ENCODE assay signal across 8 cellular contexts in genomic region chr16:85610446-85611204, GRCh38. TPM values are rescaled to one million over a fixed set of nuclear protein-coding genes. Genes with fewer than 3 reads are reported as not detected.
DNase-seq lines count a peak whose midpoint lies in the region; ATAC-seq and TF ChIP-seq lines count a peak whose summit lies in the region.

No MANE protein-coding gene starts in this region.

- intact Hi-C loops in head of caudate nucleus (cut with DNase I) = loop anchor here (1.0 to 10.0 kb wide), 2 partner anchors 186 to 335 kb away; no protein-coding TSS in a partner anchor
- intact Hi-C loops in testis (cut with DNase I; ENCODE audit: low total_unique reads) = no loop called here

- no peaks in the 10 kb centered on the region for H3K36me3 Mint-ChIP-seq in activated naive CD4-positive, alpha-beta T cell treated with anti-CD3 and anti-CD28 coated beads, Interleukin-2, amount 50 U/mL, for 24 hours
- H3K36me3 Mint-ChIP-seq in osteocyte (ENCODE audit: unreplicated experiment) = no peaks in the 10 kb centered on the region

- 5 to 9% methylated on average over 21 to 38 of the region's 40 CpGs for WGBS in testis, 2 donors

- ATAC-seq in GM21786 (IDR thresholded peaks at IDR 0.05; ENCODE audit: unreplicated experiment) = peak; percentile 37

- no peaks in the 10 kb centered on the region for H3K9me3 ChIP-seq in testis

- H3K27ac Mint-ChIP-seq in activated naive CD4-positive, alpha-beta T cell treated with anti-CD3 and anti-CD28 coated beads, Interleukin-2, amount 50 U/mL, for 24 hours = no peak overlapping the region
- H3K27ac Mint-ChIP-seq in osteocyte (ENCODE audit: unreplicated experiment) = peak overlapping the region; percentile 82

- H3K27me3 Mint-ChIP-seq in activated naive CD4-positive, alpha-beta T cell treated with anti-CD3 and anti-CD28 coated beads, Interleukin-2, amount 50 U/mL, for 24 hours = no peaks in the 10 kb centered on the region
- no peaks in the 10 kb centered on the region for H3K27me3 Mint-ChIP-seq in osteocyte (ENCODE audit: unreplicated experiment)

- peak overlapping the region; percentile 32 to 80 for H3K27ac ChIP-seq in testis

- H3K4me3 ChIP-seq in testis = peak overlapping the region; percentile 53 to 68

- H3K4me1 Mint-ChIP-seq in activated naive CD4-positive, alpha-beta T cell treated with anti-CD3 and anti-CD28 coated beads, Interleukin-2, amount 50 U/mL, for 24 hours = peaks cover 29% of the 10 kb centered on the region
- H3K4me1 Mint-ChIP-seq in osteocyte (ENCODE audit: unreplicated experiment) = peaks cover 45% of the 10 kb centered on the region

- peak overlapping the region; percentile 82 for H3K4me3 Mint-ChIP-seq in activated naive CD4-positive, alpha-beta T cell treated with anti-CD3 and anti-CD28 coated beads, Interleukin-2, amount 50 U/mL, for 24 hours
- peak overlapping the region; percentile 63 for H3K4me3 Mint-ChIP-seq in osteocyte (ENCODE audit: unreplicated experiment)

- H3K36me3 ChIP-seq in testis (ENCODE audit: low read depth, missing control alignments) = no peaks in the 10 kb centered on the region

- DNase-seq in COLO668 (lab: John Stamatoyannopoulos, UW; ENCODE audit: unreplicated experiment) = peak; percentile 95
- DNase-seq in MV-4-11 (lab: John Stamatoyannopoulos, UW) = peak; percentile 87
- DNase-seq in SKM-1 (lab: John Stamatoyannopoulos, UW; ENCODE audit: unreplicated experiment) = peak; percentile 83
- peak; percentile 73 to 95 (median 88) for DNase-seq in head of caudate nucleus
- DNase-seq in osteocyte (ENCODE audit: extremely low spot score, unreplicated experiment) = peak; percentile 95
- DNase-seq in testis = peak; percentile 86

- TF ChIP-seq CTCF in osteocyte (IDR thresholded peaks at IDR 0.05) (peak; percentile 99), testis (IDR thresholded peaks at IDR 0.05) (peak; percentile 97 to 99 (median 99))

- TF ChIP-seq POLR2A in testis (IDR thresholded peaks at IDR 0.05) = no peak

- H3K4me1 ChIP-seq in testis = peaks cover 72% of the 10 kb centered on the region

- no peaks in the 10 kb centered on the region for H3K27me3 ChIP-seq in testis

- no peaks in the 10 kb centered on the region for H3K9me3 Mint-ChIP-seq in activated naive CD4-positive, alpha-beta T cell treated with anti-CD3 and anti-CD28 coated beads, Interleukin-2, amount 50 U/mL, for 24 hours
- H3K9me3 Mint-ChIP-seq in osteocyte (ENCODE audit: unreplicated experiment) = no peaks in the 10 kb centered on the region

RNA-seq across cellular contexts. Expression of gene GSE1, which starts 2.5 kb away (rescaled TPM):
- total RNA-seq in osteocyte = 57.3 and 64.1 TPM in 2 replicates
- total RNA-seq in testis = 100 to 1,000 TPM; 188 to 212 TPM
- polyA plus RNA-seq in testis (ENCODE audit: insufficient read depth, low read depth, low replicate concordance) = 49.9 TPM

Comparison
In these comparisons a context has a peak if more than half of its experiments do, and no peak if none do; other contexts are left out.
1. Peak in every context shown above with its lines: DNase-seq, ATAC-seq, H3K4me3 ChIP-seq and H3K27ac ChIP-seq.